Comparison of ENCODE assay signal across 1 cellular context in the genomic region with DNA sequence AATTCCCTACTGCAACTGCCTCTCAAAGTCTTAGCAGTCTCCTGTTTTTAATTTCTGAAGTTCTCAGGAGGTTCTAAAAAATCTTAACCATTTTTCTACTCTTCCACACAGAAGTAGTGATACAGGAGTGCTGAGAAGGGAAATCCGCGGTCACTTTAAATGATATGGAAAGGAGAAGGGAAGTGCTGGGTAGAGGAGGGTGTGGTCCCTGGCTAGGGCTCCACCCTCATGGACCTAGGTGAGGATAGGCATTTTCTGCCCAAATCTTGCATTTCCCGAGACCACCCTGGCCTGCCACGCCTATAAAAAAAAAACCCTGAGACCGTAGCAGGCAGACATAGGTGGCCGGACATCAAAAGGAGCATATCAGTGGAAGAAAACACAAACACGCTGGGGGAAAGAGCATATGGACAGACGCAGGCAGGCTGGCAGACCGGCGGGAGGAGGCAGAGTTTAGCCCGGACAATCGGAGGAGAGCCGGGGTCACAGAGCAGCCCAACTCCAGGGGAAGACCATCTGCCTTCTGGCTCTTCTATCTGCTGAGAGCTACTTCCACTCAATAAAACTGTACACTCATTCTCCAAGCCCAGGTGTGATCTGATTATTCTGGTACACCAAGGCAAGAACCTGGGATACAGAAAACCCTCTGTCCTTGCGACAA.
TF ChIP-seq lines count a peak whose summit lies in the region.

No MANE protein-coding gene starts in this region.

TF ChIP-seq in WTC11, 78 proteins besides CTCF, POLR2A, EP300 and RAD21 (continued from another document):
- TF ChIP-seq OVOL2 (CRISPR knock-in tag; IDR thresholded peaks at IDR 0.05; ENCODE audit: borderline replicate concordance) = no peak
